8 cellular contexts compared by ENCODE assay signal in genomic region chr11:3641701-3642070, GRCh38. TPM values are rescaled to one million over a fixed set of nuclear protein-coding genes. Genes with fewer than 3 reads are reported as not detected.
DNase-seq lines count a peak whose midpoint lies in the region; ATAC-seq and TF ChIP-seq lines count a peak whose summit lies in the region.

TSS of gene ART5 (minus strand) at chr11:3641992. CDS start at chr11:3641862, 130 bp downstream.

- TF ChIP-seq POLR2A in HCT116 (IDR thresholded peaks at IDR 0.05; ENCODE audit: borderline replicate concordance, extremely low read depth, insufficient read depth, insufficient read length): no peak

- no TSS peak for BruUV-seq in HCT116 (replicated peaks; lab: Mats Ljungman, UMichigan)

- H3K9me2 ChIP-seq in HCT116 (ENCODE audit: insufficient read depth): no peaks in the 10 kb centered on the region

- H3K4me3 Mint-ChIP-seq in activated T-helper 1 cell treated with anti-CD3 and anti-CD28 coated beads, Interleukin-12 subunit alpha, Interleukin-12 subunit beta, Interleukin-2, Interleukin-4 antibody, amounts not matched to agents 30 ng/mL and 10 ng/mL and 1 ng/mL, durations not matched to agents 14 hours and 24 hours and 36 hours: peak within 1 kb of the TSS; percentile 66

- no peak for TF ChIP-seq RAD21 in HCT116 (IDR thresholded peaks at IDR 0.05; ENCODE audit: low read depth)

- peaks cover 4% of the 10 kb centered on the region for H3K4me1 Mint-ChIP-seq in activated T-helper 1 cell treated with anti-CD3 and anti-CD28 coated beads, Interleukin-12 subunit alpha, Interleukin-12 subunit beta, Interleukin-2, Interleukin-4 antibody, amounts not matched to agents 30 ng/mL and 10 ng/mL and 1 ng/mL, durations not matched to agents 14 hours and 24 hours and 36 hours (ENCODE audit: low read depth)

- H3K4me2 ChIP-seq in HCT116 (ENCODE audit: low read length) (peak within 1 kb of the TSS; percentile 75), skeletal muscle satellite cell (ENCODE audit: low read length) (peak within 1 kb of the TSS; percentile 95)

- RAD21 ChIA-PET in HCT116 (lab: Charles Lee; ENCODE audit: low non-redundant PET in 1 of 2, low total read pairs in 2 of 2, uncharacterized antibody in 2 of 2, unreplicated experiment in 2 of 2): no interaction called here

- H3K9me3 ChIP-seq in HCT116 (ENCODE audit: control insufficient read depth in 1 of 2, insufficient read depth in 1 of 2, low read depth in 1 of 2, low read length in 2 of 2) (no peaks in the 10 kb centered on the region), iPS DF 6.9 (ENCODE audit: control insufficient read depth, insufficient read depth, low read length) (no peaks in the 10 kb centered on the region), skeletal muscle satellite cell (replicated peaks; ENCODE audit: low read length) (no peaks in the 10 kb centered on the region)

- H3K36me3 Mint-ChIP-seq in activated T-helper 1 cell treated with anti-CD3 and anti-CD28 coated beads, Interleukin-12 subunit alpha, Interleukin-12 subunit beta, Interleukin-2, Interleukin-4 antibody, amounts not matched to agents 30 ng/mL and 10 ng/mL and 1 ng/mL, durations not matched to agents 14 hours and 24 hours and 36 hours (ENCODE audit: low read depth): no peaks in the 10 kb centered on the region

- DNase-seq in HCT116 (ENCODE audit: low read depth, low spot score) (no peak), iPS DF 6.9 (ENCODE audit: low read depth, low spot score) (no peak), 8988T (no peak), HPDE6-E6E7 (ENCODE audit: extremely low spot score) (no peak)
- no peak for DNase-seq in activated T-helper 1 cell treated with anti-CD3 and anti-CD28 coated beads, Interleukin-12 subunit alpha, Interleukin-12 subunit beta, Interleukin-2, Interleukin-4 antibody, amounts not matched to agents 30 ng/mL and 10 ng/mL and 1 ng/mL, durations not matched to agents 14 hours and 24 hours and 36 hours (ENCODE audit: low spot score)

- no CpG with 5 or more reads among the region's 21 CpGs for WGBS in iPS DF 6.9 (ENCODE audit: insufficient coverage, insufficient read length)

- H3K9ac ChIP-seq in HCT116 (ENCODE audit: low read length): peak within 1 kb of the TSS; percentile 53
- peak within 1 kb of the TSS; percentile 57 for H3K9ac ChIP-seq in skeletal muscle satellite cell (ENCODE audit: low read depth, low read length)

- peaks cover 17 to 34% of the 10 kb centered on the region in 2 experiments for H3K4me1 ChIP-seq in HCT116 (ENCODE audit: control insufficient read depth in 1 of 2, insufficient read depth in 2 of 2, low read length in 2 of 2)
- H3K4me1 ChIP-seq in iPS DF 6.9 (ENCODE audit: control insufficient read depth, insufficient read depth, low read length): peaks cover 2% of the 10 kb centered on the region
- H3K4me1 ChIP-seq in skeletal muscle satellite cell (ENCODE audit: control insufficient read depth, insufficient read depth, low read length): no peaks in the 10 kb centered on the region

- peak within 1 kb of the TSS; percentile 73 for H2AFZ ChIP-seq in HCT116 (ENCODE audit: low read depth, low read length, poor library complexity, severe bottlenecking)

- CTCF ChIA-PET in HCT116 (lab: Charles Lee): no interaction called here

- H3K4me3 ChIP-seq in HCT116 (replicated peaks in 1 of 2; ENCODE audit: low read depth in 1 of 2, low read length in 2 of 2) (peak within 1 kb of the TSS; percentile 57), iPS DF 6.9 (ENCODE audit: low read length) (peak within 1 kb of the TSS; percentile 49; the same call in 1 of the 2 replicates), skeletal muscle satellite cell (ENCODE audit: low read length) (peak within 1 kb of the TSS; percentile 63)

- H3K9me3 Mint-ChIP-seq in activated T-helper 1 cell treated with anti-CD3 and anti-CD28 coated beads, Interleukin-12 subunit alpha, Interleukin-12 subunit beta, Interleukin-2, Interleukin-4 antibody, amounts not matched to agents 30 ng/mL and 10 ng/mL and 1 ng/mL, durations not matched to agents 14 hours and 24 hours and 36 hours: no peaks in the 10 kb centered on the region

- H3K27me3 ChIP-seq in HCT116 (ENCODE audit: insufficient read depth, low read length) (no peaks in the 10 kb centered on the region), iPS DF 6.9 (ENCODE audit: control insufficient read depth, insufficient read depth, low read length) (no peaks in the 10 kb centered on the region), skeletal muscle satellite cell (ENCODE audit: control insufficient read depth, insufficient read depth, low read length) (peaks cover 54% of the 10 kb centered on the region)

- POLR2A ChIA-PET in HCT116 (lab: Charles Lee): no interaction called here

- H3K27me3 Mint-ChIP-seq in activated T-helper 1 cell treated with anti-CD3 and anti-CD28 coated beads, Interleukin-12 subunit alpha, Interleukin-12 subunit beta, Interleukin-2, Interleukin-4 antibody, amounts not matched to agents 30 ng/mL and 10 ng/mL and 1 ng/mL, durations not matched to agents 14 hours and 24 hours and 36 hours (ENCODE audit: insufficient read depth): peaks cover 32% of the 10 kb centered on the region

- no peak for ATAC-seq in HCT116
- ATAC-seq in HG02798 (IDR thresholded peaks at IDR 0.05; ENCODE audit: poor library complexity, unreplicated experiment): no peak
- no peak for ATAC-seq in HG03095 (IDR thresholded peaks at IDR 0.05; ENCODE audit: unreplicated experiment)

- H3K36me3 ChIP-seq in HCT116 (ENCODE audit: control insufficient read depth in 1 of 2, insufficient read depth in 2 of 2, low read length in 2 of 2) (no peaks in the 10 kb centered on the region), iPS DF 6.9 (ENCODE audit: control insufficient read depth, insufficient read depth, low read length) (no peaks in the 10 kb centered on the region), skeletal muscle satellite cell (ENCODE audit: insufficient read depth, low read length) (no peaks in the 10 kb centered on the region)

- TF ChIP-seq CTCF in HCT116 (IDR thresholded peaks at IDR 0.05 in 2 of 3, conservative IDR thresholded peaks at IDR 0.05 in 1 of 3; ENCODE audit: borderline replicate concordance in 1 of 3, insufficient read depth in 1 of 3, low read depth in 2 of 3, low read length in 2 of 3): no peak

- no peaks in the 10 kb centered on the region for H4K20me1 ChIP-seq in HCT116 (ENCODE audit: insufficient read depth)

- H3K27ac Mint-ChIP-seq in activated T-helper 1 cell treated with anti-CD3 and anti-CD28 coated beads, Interleukin-12 subunit alpha, Interleukin-12 subunit beta, Interleukin-2, Interleukin-4 antibody, amounts not matched to agents 30 ng/mL and 10 ng/mL and 1 ng/mL, durations not matched to agents 14 hours and 24 hours and 36 hours: no peak within 1 kb of the TSS

- H3K27ac ChIP-seq in HCT116 (ENCODE audit: low read depth, low read length) (peak within 1 kb of the TSS; percentile 36; the same call in 1 of the 2 replicates), iPS DF 6.9 (ENCODE audit: low read length) (no peak within 1 kb of the TSS)

- no peaks in the 10 kb centered on the region for H3K79me2 ChIP-seq in HCT116 (ENCODE audit: insufficient read depth, low read length)

- intact Hi-C loops in HCT116 (cut with micrococcal nuclease): no loop called here
- intact Hi-C loops in activated T-helper 1 cell treated with anti-CD3 and anti-CD28 coated beads, Interleukin-12 subunit alpha, Interleukin-12 subunit beta, Interleukin-2, Interleukin-4 antibody, amounts not matched to agents 30 ng/mL and 10 ng/mL and 1 ng/mL, durations not matched to agents 14 hours and 24 hours and 36 hours (cut with micrococcal nuclease): no loop called here

TF ChIP-seq in HCT116, 20 proteins besides CTCF, POLR2A, EP300 and RAD21:
- no peak for TF ChIP-seq ELF1 (IDR thresholded peaks at IDR 0.05; ENCODE audit: borderline replicate concordance, low read depth)
- TF ChIP-seq TCF7L2 (IDR thresholded peaks at IDR 0.05; ENCODE audit: borderline replicate concordance, extremely low read depth, insufficient read depth, insufficient read length): no peak
- TF ChIP-seq EGR1 (IDR thresholded peaks at IDR 0.05; ENCODE audit: low read depth): no peak

RNA-seq across cellular contexts. Expression of gene ART5, which starts in this region (rescaled TPM):
- total RNA-seq in HCT116 (2021; ENCODE audit: unreplicated experiment): 5.6 TPM
- polyA plus RNA-seq in HCT116 (2012): 2.5 and 3.7 TPM in 2 replicates
- not detected in 2 replicates for total RNA-seq in activated T-helper 1 cell treated with anti-CD3 and anti-CD28 coated beads, Interleukin-12 subunit alpha, Interleukin-12 subunit beta, Interleukin-2, Interleukin-4 antibody, amounts not matched to agents 30 ng/mL and 10 ng/mL and 1 ng/mL, durations not matched to agents 14 hours and 24 hours and 36 hours
- total RNA-seq in skeletal muscle satellite cell (2012; rRNA removed): not detected in 2 replicates
